Comparison of ENCODE assay signal across 8 cellular contexts in the genomic region with DNA sequence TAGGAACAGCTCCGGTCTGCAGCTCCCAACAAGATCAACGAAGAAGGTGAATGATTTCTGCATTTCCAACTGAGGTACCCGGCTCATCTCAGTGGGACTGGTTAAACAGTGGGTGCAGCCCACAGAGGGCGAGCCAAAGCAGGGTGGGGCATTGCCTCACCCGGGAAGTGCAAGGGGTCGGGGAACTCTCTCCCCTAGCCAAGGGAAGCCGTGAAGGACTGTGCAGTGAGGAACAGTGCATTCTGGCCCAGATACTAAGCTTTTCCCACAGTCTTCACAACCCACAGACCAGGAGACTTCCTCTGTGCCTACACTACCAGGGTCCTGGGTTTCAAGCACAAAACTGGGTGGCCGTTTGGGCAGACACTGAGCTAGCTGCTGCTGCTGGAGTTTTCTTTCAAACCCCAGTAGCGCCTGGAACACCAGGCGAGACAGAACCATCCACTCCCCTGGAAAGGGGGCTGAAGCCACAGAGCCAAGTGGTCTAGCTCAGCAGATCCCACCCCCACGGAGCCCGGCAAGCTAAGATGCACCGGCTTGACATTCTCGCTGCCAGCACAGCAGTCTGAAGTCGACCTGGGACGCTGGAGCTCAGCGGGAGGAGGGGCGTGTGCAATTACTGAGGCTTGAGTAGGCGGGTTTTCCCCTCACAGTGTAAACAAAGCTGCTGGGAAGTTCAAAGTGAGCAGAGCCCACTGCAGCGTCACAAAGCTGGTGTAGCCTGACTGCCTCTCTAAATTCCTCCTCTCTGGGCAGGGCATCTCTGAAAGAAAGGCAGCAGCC.
A peak's percentile ranks its signal among the peaks of the same experiment; 100 is the strongest.
DNase-seq lines count a peak whose midpoint lies in the region; ATAC-seq and TF ChIP-seq lines count a peak whose summit lies in the region.

No MANE protein-coding gene starts in this region.

- no peak overlapping the region for H3K4me3 ChIP-seq in epithelial cell of proximal tubule (ENCODE audit: low read depth, low read length)

- H3K4me3 Mint-ChIP-seq in progenitor cell of endocrine pancreas (ENCODE audit: low read depth) = no peak overlapping the region

- H3K27ac Mint-ChIP-seq in progenitor cell of endocrine pancreas = peak overlapping the region; percentile 91

- peaks cover 17% of the 10 kb centered on the region for H3K4me1 Mint-ChIP-seq in progenitor cell of endocrine pancreas (ENCODE audit: low read depth)

- TF ChIP-seq CTCF in epithelial cell of proximal tubule (conservative IDR thresholded peaks at IDR 0.05; ENCODE audit: low read depth, low read length) (no peak), progenitor cell of endocrine pancreas (IDR thresholded peaks at IDR 0.05; ENCODE audit: unreplicated experiment) (no peak)

- no peak for ATAC-seq in HG03159 (IDR thresholded peaks at IDR 0.05; ENCODE audit: unreplicated experiment)
- ATAC-seq in HG03469 (IDR thresholded peaks at IDR 0.05; ENCODE audit: unreplicated experiment) = no peak

- H3K36me3 Mint-ChIP-seq in progenitor cell of endocrine pancreas (ENCODE audit: insufficient read depth) = peaks cover 19% of the 10 kb centered on the region

- H3K9me3 Mint-ChIP-seq in progenitor cell of endocrine pancreas (ENCODE audit: low read depth) = peaks cover 39% of the 10 kb centered on the region

- DNase-seq in GM03348 (ENCODE audit: low spot score) = peak; percentile 4
- DNase-seq in NCI-H526 (lab: John Stamatoyannopoulos, UW) = peak; percentile 49 to 68
- DNase-seq in epithelial cell of proximal tubule (ENCODE audit: low read depth) = peak; percentile 51
- peak; percentile 26 for DNase-seq in progenitor cell of endocrine pancreas (ENCODE audit: low spot score, unreplicated experiment)
- DNase-seq in germinal center (ENCODE audit: low spot score) = no peak
- no peak for DNase-seq in NCI-H128 (lab: John Stamatoyannopoulos, UW; ENCODE audit: unreplicated experiment)

- no peaks in the 10 kb centered on the region for H3K27me3 Mint-ChIP-seq in progenitor cell of endocrine pancreas

Comparison
In these comparisons a context has a peak if more than half of its experiments do, and no peak if none do; other contexts are left out.
1. DNase-seq: peak in GM03348 (single experiment), NCI-H526 (2 of 2), epithelial cell of proximal tubule (single experiment) and progenitor cell of endocrine pancreas (single experiment); none in germinal center (single experiment) and NCI-H128 (single experiment).